Comparison of ENCODE assay signal across 26 cellular contexts in genomic region chr1:228316589-228317387, GRCh38.
DNase-seq lines count a peak whose midpoint lies in the region; ATAC-seq, FAIRE-seq and TF ChIP-seq lines count a peak whose summit lies in the region.
"Had no signal": no experiment of that assay in that cellular context is flagged by ENCODE, and none has a peak within 500 bp of the region (broad histone marks: within the 10 kb centered on the region; RNA-seq: fewer than 3 reads in every experiment).

No MANE protein-coding gene starts in this region.

- H3K27me3 Mint-ChIP-seq in natural killer cell treated with Interleukin-12 subunit alpha and Interleukin-12 subunit beta and Interleukin-15 and Interleukin-18, amount 100 ng/mL, for 72 hours, result no peaks in the 10 kb centered on the region
- H3K27me3 Mint-ChIP-seq: activated naive CD8-positive, alpha-beta T cell treated with anti-CD3 and anti-CD28 coated beads, Interleukin-2, amount 50 U/mL, for 24 hours; brain; memory B cell had no signal

- H3K9me3 ChIP-seq in kidney (ENCODE audit: control insufficient read depth in 1 of 2, low read length in 2 of 2), result peaks cover 0 to 4% of the 10 kb centered on the region in 2 donors

- no peak overlapping the region for H3K4me3 ChIP-seq in kidney (ENCODE audit: low read length in 2 of 2)
- H3K4me3 ChIP-seq: esophagus muscularis mucosa, gastroesophageal sphincter, GM12878 had no signal

- DNase-seq in activated T-cell treated with anti-CD3 and anti-CD28 coated beads, Interleukin-2, amount 50 U/mL, for 1 hour, result peak; percentile 11
- DNase-seq in activated T-cell treated with anti-CD3 and anti-CD28 coated beads for 4 hours (no peak), RPMI8226 (peak; percentile 53), NK-92 (lab: John Stamatoyannopoulos, UW; ENCODE audit: unreplicated experiment) (no peak), kidney (no peak), D721Med (ENCODE audit: insufficient read length, low spot score) (no peak)
- peak; percentile 23 for DNase-seq in natural killer cell treated with Interleukin-12 subunit alpha and Interleukin-12 subunit beta and Interleukin-15 and Interleukin-18, amount 100 ng/mL, for 72 hours (ENCODE audit: low spot score)
- DNase-seq in stimulated activated naive CD8-positive, alpha-beta T cell treated with anti-CD3 and anti-CD28 coated beads, Interleukin-15, Interleukin-2, amounts not matched to agents 100 U/mL and 50 U/mL, for 24 hours, result no peak
- DNase-seq: activated naive CD8-positive, alpha-beta T cell treated with anti-CD3 and anti-CD28 coated beads, Interleukin-2, amount 50 U/mL, for 24 hours; activated T-cell treated with anti-CD3 and anti-CD28 coated beads, Interleukin-2, amount 50 U/mL, for 72 hours; COR-L47; DND-41; effector memory CD4-positive, alpha-beta T cell; MM.1S; NCI-H2171 treated with DMSO at 0.1 percent for 48 hours; NCI-H526 had no signal

- H3K9me3 Mint-ChIP-seq in natural killer cell treated with Interleukin-12 subunit alpha and Interleukin-12 subunit beta and Interleukin-15 and Interleukin-18, amount 100 ng/mL, for 72 hours, result no peaks in the 10 kb centered on the region
- H3K9me3 Mint-ChIP-seq: memory B cell had no signal

- H3K27ac Mint-ChIP-seq in natural killer cell treated with Interleukin-12 subunit alpha and Interleukin-12 subunit beta and Interleukin-15 and Interleukin-18, amount 100 ng/mL, for 72 hours, result no peak overlapping the region
- H3K27ac Mint-ChIP-seq: activated naive CD8-positive, alpha-beta T cell treated with anti-CD3 and anti-CD28 coated beads, Interleukin-2, amount 50 U/mL, for 24 hours; activated T-cell treated with anti-CD3 and anti-CD28 coated beads, Interleukin-2, amount 50 U/mL, for 72 hours; brain; memory B cell had no signal

- TF ChIP-seq CTCF in kidney (IDR thresholded peaks at IDR 0.05; ENCODE audit: borderline replicate concordance, extremely low read depth, insufficient read depth), result no peak
- TF ChIP-seq CTCF in D721Med (IDR thresholded peaks at IDR 0.05; ENCODE audit: insufficient read depth, missing control alignments), result no peak

- no peaks in the 10 kb centered on the region for H3K36me3 Mint-ChIP-seq in natural killer cell treated with Interleukin-12 subunit alpha and Interleukin-12 subunit beta and Interleukin-15 and Interleukin-18, amount 100 ng/mL, for 72 hours
- H3K36me3 Mint-ChIP-seq: memory B cell had no signal

- no peaks in the 10 kb centered on the region for H3K4me1 ChIP-seq in kidney (ENCODE audit: control insufficient read depth in 1 of 2, insufficient read depth in 1 of 2, low read depth in 1 of 2, low read length in 2 of 2)
- H3K4me1 ChIP-seq: gastroesophageal sphincter, parathyroid adenoma had no signal

- H3K36me3 ChIP-seq in kidney (ENCODE audit: control insufficient read depth in 1 of 2, insufficient read depth in 2 of 2, low read length in 2 of 2), result peaks cover 18 to 22% of the 10 kb centered on the region in 2 donors

- ATAC-seq in natural killer cell treated with Interleukin-12 subunit alpha and Interleukin-12 subunit beta and Interleukin-15 and Interleukin-18, amount 100 ng/mL, for 72 hours, result no peak
- peak; percentile 10 for ATAC-seq in stimulated activated naive CD8-positive, alpha-beta T cell treated with anti-CD3 and anti-CD28 coated beads, Interleukin-15, Interleukin-2, amounts not matched to agents 100 U/mL and 50 U/mL, for 24 hours
- ATAC-seq: activated naive CD8-positive, alpha-beta T cell treated with anti-CD3 and anti-CD28 coated beads, Interleukin-2, amount 50 U/mL, for 24 hours; activated T-cell treated with anti-CD3 and anti-CD28 coated beads, Interleukin-2, amount 50 U/mL, for 72 hours; gastroesophageal sphincter; GM12878; HCT116; sciatic nerve had no signal

- no peak overlapping the region for H3K4me3 Mint-ChIP-seq in natural killer cell treated with Interleukin-12 subunit alpha and Interleukin-12 subunit beta and Interleukin-15 and Interleukin-18, amount 100 ng/mL, for 72 hours
- H3K4me3 Mint-ChIP-seq: activated naive CD8-positive, alpha-beta T cell treated with anti-CD3 and anti-CD28 coated beads, Interleukin-2, amount 50 U/mL, for 24 hours; activated T-cell treated with anti-CD3 and anti-CD28 coated beads, Interleukin-2, amount 50 U/mL, for 72 hours; brain; memory B cell had no signal

- no peaks in the 10 kb centered on the region for H3K4me1 Mint-ChIP-seq in natural killer cell treated with Interleukin-12 subunit alpha and Interleukin-12 subunit beta and Interleukin-15 and Interleukin-18, amount 100 ng/mL, for 72 hours (ENCODE audit: low read depth in 2 of 2)
- H3K4me1 Mint-ChIP-seq: activated naive CD8-positive, alpha-beta T cell treated with anti-CD3 and anti-CD28 coated beads, Interleukin-2, amount 50 U/mL, for 24 hours; brain; memory B cell had no signal

- FAIRE-seq in kidney (lab: Jason Lieb, UNC) (no peak), D721Med (lab: Jason Lieb, UNC) (no peak)
- FAIRE-seq: A204.1, GM12878, keratinocyte had no signal

- no peak overlapping the region for H3K27ac ChIP-seq in kidney (ENCODE audit: low read depth in 2 of 2, low read length in 2 of 2)
- H3K27ac ChIP-seq: esophagus muscularis mucosa, gastroesophageal sphincter, parathyroid adenoma had no signal

- H3K9ac ChIP-seq in kidney (ENCODE audit: low read length in 2 of 2), result no peak overlapping the region
- H3K9ac ChIP-seq: parathyroid adenoma had no signal

- intact Hi-C loops in kidney (cut with DNase I), result no loop called here

Comparison
In these comparisons a context has a peak if more than half of its experiments do, and no peak if none do; other contexts are left out.
1. DNase-seq: peak in activated T-cell treated with anti-CD3 and anti-CD28 coated beads, Interleukin-2, amount 50 U/mL, for 1 hour (single experiment), RPMI8226 (single experiment) and natural killer cell treated with Interleukin-12 subunit alpha and Interleukin-12 subunit beta and Interleukin-15 and Interleukin-18, amount 100 ng/mL, for 72 hours (single experiment); none in activated T-cell treated with anti-CD3 and anti-CD28 coated beads for 4 hours (single experiment), stimulated activated naive CD8-positive, alpha-beta T cell treated with anti-CD3 and anti-CD28 coated beads, Interleukin-15, Interleukin-2, amounts not matched to agents 100 U/mL and 50 U/mL, for 24 hours (single experiment), NK-92 (single experiment), kidney (single experiment) and D721Med (single experiment).